Comparison of ENCODE assay signal across 20 cellular contexts in genomic region chr14:104435147-104436046, GRCh38.
A peak's percentile ranks its signal among the peaks of the same experiment; 100 is the strongest.
DNase-seq lines count a peak whose midpoint lies in the region; ATAC-seq, FAIRE-seq and TF ChIP-seq lines count a peak whose summit lies in the region.
"Had no signal": no experiment of that assay in that cellular context is flagged by ENCODE, and none has a peak within 500 bp of the region (broad histone marks: within the 10 kb centered on the region; RNA-seq: fewer than 3 reads in every experiment).

No MANE protein-coding gene starts in this region.

- TF ChIP-seq POLR2A in esophagus muscularis mucosa (IDR thresholded peaks at IDR 0.05; ENCODE audit: low read depth): no peak

- intact Hi-C loops in Right ventricle myocardium inferior (cut with DNase I): no loop called here
- intact Hi-C loops in left ventricle myocardium superior (cut with micrococcal nuclease): no loop called here
- intact Hi-C loops in esophagus muscularis mucosa (cut with DNase I): no loop called here

- peaks cover 13 to 19% (median 19%) of the 10 kb centered on the region in 4 donors for H3K4me1 ChIP-seq in esophagus muscularis mucosa

- DNase-seq in Right ventricle myocardium inferior (ENCODE audit: missing footprints) (peak; percentile 55), left ventricle myocardium superior (no peak), esophagus muscularis mucosa (ENCODE audit: extremely low spot score) (peak; percentile 81), osteocyte (ENCODE audit: extremely low spot score, unreplicated experiment) (peak; percentile 83), RCC 7860 (ENCODE audit: low spot score) (no peak), OCI-M1 (lab: John Stamatoyannopoulos, UW) (no peak), omental fat pad (ENCODE audit: low spot score) (no peak)
- no peak for DNase-seq in stimulated activated CD4-positive, alpha-beta T cell treated with anti-CD3 and anti-CD28 coated beads, Interleukin-4, amount 100 ng/mL, for 1 hour
- DNase-seq: activated CD4-positive, alpha-beta T cell treated with anti-CD3 and anti-CD28 coated beads, Interleukin-2, amount 50 U/mL, for 1 hour; naive thymus-derived CD4-positive, alpha-beta T cell; NCI-H1092 treated with DMSO at 0.1 percent for 48 hours; NCI-H2171 treated with DMSO at 0.1 percent for 48 hours; SIG-M5; stimulated activated CD4-positive, alpha-beta T cell treated with anti-CD3 and anti-CD28 coated beads, Interleukin-2, amount 100 ng/mL, for 48 hours; T-helper 9 cell had no signal

- no peak for FAIRE-seq in RCC 7860 (lab: Jason Lieb, UNC)
- FAIRE-seq: H54 had no signal

- H3K4me3 Mint-ChIP-seq in osteocyte (ENCODE audit: unreplicated experiment): no peak overlapping the region
- H3K4me3 Mint-ChIP-seq: naive thymus-derived CD4-positive, alpha-beta T cell had no signal

- H3K9me3 ChIP-seq in esophagus muscularis mucosa: peaks cover 0 to 5% (median 2%) of the 10 kb centered on the region in 4 donors
- H3K9me3 ChIP-seq: ascending aorta had no signal

- TF ChIP-seq EP300 in esophagus muscularis mucosa (IDR thresholded peaks at IDR 0.05): no peak

- peaks cover 0 to 14% (median 0%) of the 10 kb centered on the region in 4 donors for H3K27me3 ChIP-seq in esophagus muscularis mucosa
- H3K27me3 ChIP-seq: ascending aorta, hepatocyte had no signal

- H3K36me3 Mint-ChIP-seq in osteocyte (ENCODE audit: unreplicated experiment): no peaks in the 10 kb centered on the region
- H3K36me3 Mint-ChIP-seq: naive thymus-derived CD4-positive, alpha-beta T cell had no signal

- no peaks in the 10 kb centered on the region for H3K36me3 ChIP-seq in esophagus muscularis mucosa
- H3K36me3 ChIP-seq: ascending aorta, tibial artery had no signal

- H3K4me3 ChIP-seq in esophagus muscularis mucosa: peak overlapping the region; percentile 42 to 50 (median 46)
- H3K4me3 ChIP-seq: hepatocyte had no signal

- H3K27ac ChIP-seq in esophagus muscularis mucosa (replicated peaks in 1 of 4): peak overlapping the region in 2 of 4 donors; percentile 27 to 38
- H3K27ac ChIP-seq: hepatocyte had no signal

- H3K27ac Mint-ChIP-seq in osteocyte (ENCODE audit: unreplicated experiment): no peak overlapping the region
- H3K27ac Mint-ChIP-seq: activated T-helper 2 cell treated with anti-CD3 and anti-CD28 coated beads, Interferon-gamma antibody, Interleukin-2, Interleukin-4, amounts not matched to agents 10 μg/mL and 5 μg/mL and 100 μg/mL, durations not matched to agents 14 hours and 24 hours and 36 hours had no signal

- H3K9me3 Mint-ChIP-seq in osteocyte (ENCODE audit: unreplicated experiment): no peaks in the 10 kb centered on the region
- H3K9me3 Mint-ChIP-seq: activated T-helper 2 cell treated with anti-CD3 and anti-CD28 coated beads, Interferon-gamma antibody, Interleukin-2, Interleukin-4, amounts not matched to agents 10 μg/mL and 5 μg/mL and 100 μg/mL, durations not matched to agents 14 hours and 24 hours and 36 hours; naive thymus-derived CD4-positive, alpha-beta T cell had no signal

- ATAC-seq in Right ventricle myocardium inferior (no peak), left ventricle myocardium superior (no peak), omental fat pad (ENCODE audit: low FRiP score) (no peak)
- ATAC-seq: naive thymus-derived CD4-positive, alpha-beta T cell had no signal

- H3K4me1 Mint-ChIP-seq in osteocyte (ENCODE audit: unreplicated experiment): no peaks in the 10 kb centered on the region

- no peaks in the 10 kb centered on the region for H3K27me3 Mint-ChIP-seq in osteocyte (ENCODE audit: unreplicated experiment)

- 89% methylated on average over 5 of the region's 20 CpGs for WGBS in esophagus muscularis mucosa

- no peak for TF ChIP-seq CTCF in esophagus muscularis mucosa (IDR thresholded peaks at IDR 0.05)
- TF ChIP-seq CTCF in osteocyte (IDR thresholded peaks at IDR 0.05): no peak
- TF ChIP-seq CTCF in omental fat pad (IDR thresholded peaks at IDR 0.05): no peak

Comparison
In these comparisons a context has a peak if more than half of its experiments do, and no peak if none do; other contexts are left out.
1. DNase-seq: peak in Right ventricle myocardium inferior (single experiment), esophagus muscularis mucosa (single experiment) and osteocyte (single experiment); none in left ventricle myocardium superior (single experiment), RCC 7860 (single experiment), OCI-M1 (single experiment), stimulated activated CD4-positive, alpha-beta T cell treated with anti-CD3 and anti-CD28 coated beads, Interleukin-4, amount 100 ng/mL, for 1 hour (single experiment) and omental fat pad (single experiment).